15 cellular contexts compared by ENCODE assay signal in the genomic region with DNA sequence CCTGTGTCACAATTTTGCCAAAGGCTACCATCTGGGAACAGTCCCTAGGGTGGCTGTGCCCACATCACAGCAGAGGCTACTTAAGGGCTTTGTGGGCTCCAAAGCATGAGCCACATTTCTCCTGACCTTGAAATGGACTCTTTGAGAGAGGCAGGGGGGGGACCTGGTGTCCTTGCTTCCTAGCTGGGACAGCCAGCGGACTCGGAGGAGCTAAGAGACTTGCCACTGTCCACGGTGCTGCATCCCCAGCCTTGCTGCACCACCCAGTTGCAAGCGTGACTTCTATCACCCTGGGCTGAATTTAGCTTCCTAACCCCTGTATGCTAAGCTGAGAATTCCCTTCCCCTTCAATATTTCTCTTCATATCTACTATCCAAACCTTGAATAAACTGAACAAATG.
DNase-seq lines count a peak whose midpoint lies in the region; ATAC-seq and TF ChIP-seq lines count a peak whose summit lies in the region.
"Had no signal": no experiment of that assay in that cellular context is flagged by ENCODE, and none has a peak within 500 bp of the region (broad histone marks: within the 10 kb centered on the region; RNA-seq: fewer than 3 reads in every experiment).

No MANE protein-coding gene starts in this region.

- ATAC-seq in gastroesophageal sphincter (no peak), HG03520 (IDR thresholded peaks at IDR 0.05; ENCODE audit: unreplicated experiment) (no peak)
- ATAC-seq: activated CD8-positive, alpha-beta memory T cell treated with anti-CD3 and anti-CD28 coated beads, Interleukin-2, amount 10 ng/mL, durations not matched to agents 7 days and 5 days; left colon had no signal

- H3K4me1 Mint-ChIP-seq in Calu3 (ENCODE audit: low read depth, unreplicated experiment) (peaks cover 27% of the 10 kb centered on the region), chondrocyte (ENCODE audit: low read depth) (peaks cover 45% of the 10 kb centered on the region)

- H3K9me3 ChIP-seq in gastroesophageal sphincter: no peaks in the 10 kb centered on the region
- no peaks in the 10 kb centered on the region for H3K9me3 ChIP-seq in MG63
- H3K9me3 ChIP-seq: SJSA1, thyroid gland had no signal

- DNase-seq in Calu3 (no peak), chondrocyte (ENCODE audit: low spot score) (no peak), posterior vena cava (ENCODE audit: low spot score) (peak; percentile 78), MG63 (no peak)
- DNase-seq: activated CD8-positive, alpha-beta memory T cell treated with anti-CD3 and anti-CD28 coated beads, Interleukin-2, amount 10 ng/mL, durations not matched to agents 7 days and 5 days; activated naive CD4-positive, alpha-beta T cell treated with anti-CD3 and anti-CD28 coated beads, Interleukin-2, amount 50 U/mL, for 16 hours; erythroblast; left colon; NCI-H2171; stimulated activated CD4-positive, alpha-beta T cell treated with anti-CD3 and anti-CD28 coated beads, Interleukin-2, amount 100 ng/mL, for 24 hours had no signal

- H3K4me3 ChIP-seq in gastroesophageal sphincter (no peak overlapping the region), MG63 (no peak overlapping the region)
- H3K4me3 ChIP-seq: SJSA1, thyroid gland had no signal

- intact Hi-C loops in Calu3 (cut with micrococcal nuclease; ENCODE audit: unreplicated experiment) (loop anchor here (5.0 kb wide), 2 partner anchors 268 to 473 kb away; no protein-coding TSS in a partner anchor), posterior vena cava (cut with DNase I) (no loop called here)

- no TSS peak for BruUV-seq in Calu3 (replicated peaks; lab: Mats Ljungman, UMichigan)

- no peak for TF ChIP-seq CTCF in Calu3 (IDR thresholded peaks at IDR 0.05; ENCODE audit: unreplicated experiment)
- TF ChIP-seq CTCF in chondrocyte (IDR thresholded peaks at IDR 0.05): no peak
- no peak for TF ChIP-seq CTCF in gastroesophageal sphincter (IDR thresholded peaks at IDR 0.05)

- H3K27me3 ChIP-seq in gastroesophageal sphincter: no peaks in the 10 kb centered on the region
- no peaks in the 10 kb centered on the region for H3K27me3 ChIP-seq in MG63
- H3K27me3 ChIP-seq: SJSA1, thyroid gland had no signal

- TF ChIP-seq POLR2A in gastroesophageal sphincter (IDR thresholded peaks at IDR 0.05): no peak

- H3K36me3 Mint-ChIP-seq in Calu3 (ENCODE audit: insufficient read depth, unreplicated experiment) (peaks cover 22% of the 10 kb centered on the region), chondrocyte (ENCODE audit: low read depth) (no peaks in the 10 kb centered on the region)
- H3K36me3 Mint-ChIP-seq: activated CD8-positive, alpha-beta memory T cell treated with anti-CD3 and anti-CD28 coated beads, Interleukin-2, amount 10 ng/mL, durations not matched to agents 7 days and 5 days had no signal

- H3K9me3 Mint-ChIP-seq in Calu3 (ENCODE audit: low read depth, unreplicated experiment): no peaks in the 10 kb centered on the region
- H3K9me3 Mint-ChIP-seq in chondrocyte (ENCODE audit: low read depth): peaks cover 12% of the 10 kb centered on the region

- H3K27me3 Mint-ChIP-seq in Calu3 (ENCODE audit: unreplicated experiment) (no peaks in the 10 kb centered on the region), chondrocyte (ENCODE audit: low read depth) (no peaks in the 10 kb centered on the region)
- H3K27me3 Mint-ChIP-seq: activated CD8-positive, alpha-beta memory T cell treated with anti-CD3 and anti-CD28 coated beads, Interleukin-2, amount 10 ng/mL, durations not matched to agents 7 days and 5 days had no signal

- H3K4me3 Mint-ChIP-seq in Calu3 (ENCODE audit: low read depth, unreplicated experiment): no peak overlapping the region
- H3K4me3 Mint-ChIP-seq in chondrocyte (ENCODE audit: unreplicated experiment): no peak overlapping the region
- H3K4me3 Mint-ChIP-seq: activated CD8-positive, alpha-beta memory T cell treated with anti-CD3 and anti-CD28 coated beads, Interleukin-2, amount 10 ng/mL, durations not matched to agents 7 days and 5 days had no signal

- CTCF ChIA-PET in Calu3 (lab: Charles Lee): no interaction called here

- no peaks in the 10 kb centered on the region for H3K36me3 ChIP-seq in gastroesophageal sphincter
- H3K36me3 ChIP-seq in MG63: no peaks in the 10 kb centered on the region
- H3K36me3 ChIP-seq: SJSA1, thyroid gland had no signal

- peak overlapping the region in 2 of 4 donors; percentile 78 to 80 for H3K27ac ChIP-seq in gastroesophageal sphincter
- H3K27ac ChIP-seq: SJSA1 had no signal

- peaks cover 0 to 25% (median 7%) of the 10 kb centered on the region in 3 donors for H3K4me1 ChIP-seq in gastroesophageal sphincter

- peak overlapping the region; percentile 96 for H3K27ac Mint-ChIP-seq in Calu3 (ENCODE audit: unreplicated experiment)
- peak overlapping the region; percentile 97 for H3K27ac Mint-ChIP-seq in chondrocyte (ENCODE audit: unreplicated experiment)
- H3K27ac Mint-ChIP-seq: activated CD8-positive, alpha-beta memory T cell treated with anti-CD3 and anti-CD28 coated beads, Interleukin-2, amount 10 ng/mL, durations not matched to agents 7 days and 5 days had no signal

- TF ChIP-seq RAD21 in Ishikawa (IDR thresholded peaks at IDR 0.05; ENCODE audit: low read depth): no peak

- WGBS in gastroesophageal sphincter (ENCODE audit: low coverage in 1 of 2), 2 donors: 43% methylated on average over 1 of the region's 4 CpGs; no CpG with 5 or more reads in 1 of the 2 donors

- no peak for TF ChIP-seq EP300 in Ishikawa (IDR thresholded peaks at IDR 0.05; ENCODE audit: borderline replicate concordance)
- no peak for TF ChIP-seq EP300 in gastroesophageal sphincter (IDR thresholded peaks at IDR 0.05)

TF ChIP-seq in Ishikawa, 13 proteins besides CTCF, POLR2A, EP300 and RAD21:
- TF ChIP-seq, protein P1, sequence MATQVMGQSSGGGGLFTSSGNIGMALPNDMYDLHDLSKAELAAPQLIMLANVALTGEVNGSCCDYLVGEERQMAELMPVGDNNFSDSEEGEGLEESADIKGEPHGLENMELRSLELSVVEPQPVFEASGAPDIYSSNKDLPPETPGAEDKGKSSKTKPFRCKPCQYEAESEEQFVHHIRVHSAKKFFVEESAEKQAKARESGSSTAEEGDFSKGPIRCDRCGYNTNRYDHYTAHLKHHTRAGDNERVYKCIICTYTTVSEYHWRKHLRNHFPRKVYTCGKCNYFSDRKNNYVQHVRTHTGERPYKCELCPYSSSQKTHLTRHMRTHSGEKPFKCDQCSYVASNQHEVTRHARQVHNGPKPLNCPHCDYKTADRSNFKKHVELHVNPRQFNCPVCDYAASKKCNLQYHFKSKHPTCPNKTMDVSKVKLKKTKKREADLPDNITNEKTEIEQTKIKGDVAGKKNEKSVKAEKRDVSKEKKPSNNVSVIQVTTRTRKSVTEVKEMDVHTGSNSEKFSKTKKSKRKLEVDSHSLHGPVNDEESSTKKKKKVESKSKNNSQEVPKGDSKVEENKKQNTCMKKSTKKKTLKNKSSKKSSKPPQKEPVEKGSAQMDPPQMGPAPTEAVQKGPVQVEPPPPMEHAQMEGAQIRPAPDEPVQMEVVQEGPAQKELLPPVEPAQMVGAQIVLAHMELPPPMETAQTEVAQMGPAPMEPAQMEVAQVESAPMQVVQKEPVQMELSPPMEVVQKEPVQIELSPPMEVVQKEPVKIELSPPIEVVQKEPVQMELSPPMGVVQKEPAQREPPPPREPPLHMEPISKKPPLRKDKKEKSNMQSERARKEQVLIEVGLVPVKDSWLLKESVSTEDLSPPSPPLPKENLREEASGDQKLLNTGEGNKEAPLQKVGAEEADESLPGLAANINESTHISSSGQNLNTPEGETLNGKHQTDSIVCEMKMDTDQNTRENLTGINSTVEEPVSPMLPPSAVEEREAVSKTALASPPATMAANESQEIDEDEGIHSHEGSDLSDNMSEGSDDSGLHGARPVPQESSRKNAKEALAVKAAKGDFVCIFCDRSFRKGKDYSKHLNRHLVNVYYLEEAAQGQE (IDR thresholded peaks at IDR 0.05; ENCODE audit: low read depth): peak; percentile 59
- no peak for TF ChIP-seq ZBTB7A (IDR thresholded peaks at IDR 0.05; ENCODE audit: low read depth)
